In the genomic region with DNA sequence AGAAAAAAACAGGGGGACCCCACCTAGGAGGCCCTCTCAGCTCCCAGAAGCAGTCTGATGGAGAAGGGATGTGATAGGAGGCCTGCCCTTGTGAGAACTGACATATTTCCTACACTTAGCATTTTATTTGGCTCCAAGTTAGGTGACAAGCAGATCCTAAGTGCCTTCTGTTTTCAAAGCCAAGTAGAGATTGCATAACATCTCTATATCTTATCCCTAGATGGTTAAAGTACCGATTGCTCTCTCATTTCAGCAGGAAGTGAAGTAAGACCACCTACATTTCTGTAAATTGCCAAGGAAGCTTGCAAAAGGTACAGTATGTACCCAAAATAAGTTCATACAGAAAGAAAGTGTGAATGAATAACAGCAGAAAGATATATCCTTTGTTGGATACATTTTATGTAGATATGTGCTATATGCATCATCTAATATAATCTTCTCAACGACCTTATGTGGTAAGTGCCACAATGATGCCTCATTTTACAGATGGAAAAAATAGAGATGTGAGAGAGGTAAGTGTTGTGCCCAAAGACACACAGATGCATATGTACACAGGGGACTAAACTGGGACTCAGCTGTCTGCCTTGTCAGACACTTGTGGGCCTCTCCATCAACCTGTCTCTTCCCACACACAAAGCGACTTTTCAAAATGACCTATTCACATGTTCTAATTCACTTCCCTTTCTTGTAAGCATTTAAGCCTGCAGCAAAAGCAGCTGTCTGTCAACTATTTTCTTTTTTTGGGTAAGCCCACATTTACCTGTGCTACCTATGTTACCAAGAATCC, we compare ENCODE assay signal across 16 cellular contexts. TPM values are rescaled to one million over a fixed set of nuclear protein-coding genes. Genes with fewer than 3 reads are reported as not detected.
DNase-seq lines count a peak whose midpoint lies in the region; TF ChIP-seq lines count a peak whose summit lies in the region.
"Had no signal": no experiment of that assay in that cellular context is flagged by ENCODE, and none has a peak within 500 bp of the region (broad histone marks: within the 10 kb centered on the region; RNA-seq: fewer than 3 reads in every experiment).

No MANE protein-coding gene starts in this region.

- H3K4me2 ChIP-seq in Karpas-422 (ENCODE audit: low read depth, low read length, poor library complexity, severe bottlenecking): no peak overlapping the region

- peak; percentile 57 for DNase-seq in activated CD4-positive, alpha-beta T cell treated with anti-CD3 and anti-CD28 coated beads, Interleukin-2, amount 10 ng/mL, durations not matched to agents 24 days and 14 days
- no peak for DNase-seq in activated CD4-positive, alpha-beta T cell treated with anti-CD3 and anti-CD28 coated beads for 1 hour
- DNase-seq in Karpas-422: no peak
- no peak for DNase-seq in activated CD4-positive, alpha-beta memory T cell treated with anti-CD3 and anti-CD28 coated beads for 36 hours
- DNase-seq in skeletal muscle cell (ENCODE audit: low read depth): peak; percentile 10
- DNase-seq in T1000 (lab: John Stamatoyannopoulos, UW): no peak
- DNase-seq in prostate gland (ENCODE audit: low spot score): no peak
- DNase-seq in cerebellar cortex (ENCODE audit: low spot score): no peak
- DNase-seq: dermis blood vessel endothelial cell; DMS 273 treated with DMSO at 0.1 percent for 48 hours; NCI-H187 treated with DMSO at 0.1 percent for 48 hours; stimulated activated CD4-positive, alpha-beta T cell treated with anti-CD3 and anti-CD28 coated beads, Interleukin-15, amount 100 ng/mL, for 24 hours; SW 1271 had no signal

- H3K4me1 Mint-ChIP-seq in activated CD4-positive, alpha-beta T cell treated with anti-CD3 and anti-CD28 coated beads, Interleukin-2, amount 10 ng/mL, durations not matched to agents 24 days and 14 days: peaks cover 47% of the 10 kb centered on the region
- peaks cover 51% of the 10 kb centered on the region for H3K4me1 Mint-ChIP-seq in activated CD4-positive, alpha-beta memory T cell treated with anti-CD3 and anti-CD28 coated beads for 36 hours (ENCODE audit: low read depth)

- H2AFZ ChIP-seq in Karpas-422 (ENCODE audit: low read length): no peak overlapping the region

- peaks cover 3% of the 10 kb centered on the region for H3K9me3 Mint-ChIP-seq in activated CD4-positive, alpha-beta T cell treated with anti-CD3 and anti-CD28 coated beads, Interleukin-2, amount 10 ng/mL, durations not matched to agents 24 days and 14 days
- no peaks in the 10 kb centered on the region for H3K9me3 Mint-ChIP-seq in activated CD4-positive, alpha-beta memory T cell treated with anti-CD3 and anti-CD28 coated beads for 36 hours

- no peak overlapping the region for H3K9ac ChIP-seq in Karpas-422 (ENCODE audit: low read length)

- CTCF ChIA-PET in activated CD4-positive, alpha-beta memory T cell treated with anti-CD3 and anti-CD28 coated beads for 36 hours (lab: Charles Lee): interaction anchor here (1.0 to 6.7 kb wide), 16 partner anchors 9 to 149 kb away, joined by 3 to 161 read pairs (median 8); no protein-coding TSS in a partner anchor

- H3K27me3 ChIP-seq in Karpas-422 (ENCODE audit: low read length): no peaks in the 10 kb centered on the region
- H3K27me3 ChIP-seq in prostate gland (replicated peaks; ENCODE audit: insufficient read depth): no peaks in the 10 kb centered on the region

- H3K4me3 Mint-ChIP-seq in activated CD4-positive, alpha-beta T cell treated with anti-CD3 and anti-CD28 coated beads, Interleukin-2, amount 10 ng/mL, durations not matched to agents 24 days and 14 days: peak overlapping the region; percentile 4
- no peak overlapping the region for H3K4me3 Mint-ChIP-seq in activated CD4-positive, alpha-beta memory T cell treated with anti-CD3 and anti-CD28 coated beads for 36 hours

- intact Hi-C loops in activated CD4-positive, alpha-beta T cell treated with anti-CD3 and anti-CD28 coated beads, Interleukin-2, amount 10 ng/mL, durations not matched to agents 24 days and 14 days (cut with micrococcal nuclease): loop anchor here (2.0 to 10.0 kb wide), 4 partner anchors 36 to 291 kb away; partner anchors contain the start of gene LRP2
- intact Hi-C loops in activated CD4-positive, alpha-beta memory T cell treated with anti-CD3 and anti-CD28 coated beads for 36 hours (cut with micrococcal nuclease): loop anchor here (10.0 kb wide), 2 partner anchors 367 to 613 kb away; partner anchors contain the start of gene BBS5
- intact Hi-C loops in prostate gland (cut with DNase I): no loop called here

- H3K36me3 ChIP-seq in Karpas-422 (ENCODE audit: insufficient read depth, low read length) (no peaks in the 10 kb centered on the region), prostate gland (no peaks in the 10 kb centered on the region)

- H3K27ac ChIP-seq in Karpas-422 (ENCODE audit: low read length) (peak overlapping the region; percentile 38; the same call in 1 of the 2 replicates), prostate gland (no peak overlapping the region)

- peaks cover 2% of the 10 kb centered on the region for H3K27me3 Mint-ChIP-seq in activated CD4-positive, alpha-beta T cell treated with anti-CD3 and anti-CD28 coated beads, Interleukin-2, amount 10 ng/mL, durations not matched to agents 24 days and 14 days
- no peaks in the 10 kb centered on the region for H3K27me3 Mint-ChIP-seq in activated CD4-positive, alpha-beta memory T cell treated with anti-CD3 and anti-CD28 coated beads for 36 hours

- TF ChIP-seq CTCF in prostate gland (IDR thresholded peaks at IDR 0.05): no peak

- no peaks in the 10 kb centered on the region for H3K9me3 ChIP-seq in Karpas-422 (ENCODE audit: low read length)
- no peaks in the 10 kb centered on the region for H3K9me3 ChIP-seq in prostate gland

- H3K79me2 ChIP-seq in Karpas-422 (ENCODE audit: low read length): no peaks in the 10 kb centered on the region

- H3K9me2 ChIP-seq in Karpas-422 (replicated peaks; ENCODE audit: insufficient read depth, low read length): no peaks in the 10 kb centered on the region

- 58% methylated on average over 3 of the region's 3 CpGs for WGBS in prostate gland

- H3K4me3 ChIP-seq in Karpas-422 (ENCODE audit: low read length): no peak overlapping the region
- H3K4me3 ChIP-seq in skeletal muscle cell (ENCODE audit: low read depth, low read length): no peak overlapping the region
- H3K4me3 ChIP-seq in prostate gland: no peak overlapping the region

- POLR2A ChIA-PET in activated CD4-positive, alpha-beta memory T cell treated with anti-CD3 and anti-CD28 coated beads for 36 hours (lab: Charles Lee): no interaction called here

- H3K4me1 ChIP-seq in Karpas-422 (ENCODE audit: low read length): peaks cover 18% of the 10 kb centered on the region
- no peaks in the 10 kb centered on the region for H3K4me1 ChIP-seq in prostate gland (replicated peaks)

- no peak for TF ChIP-seq POLR2A in prostate gland (IDR thresholded peaks at IDR 0.05)

- no peaks in the 10 kb centered on the region for H3K36me3 Mint-ChIP-seq in activated CD4-positive, alpha-beta T cell treated with anti-CD3 and anti-CD28 coated beads, Interleukin-2, amount 10 ng/mL, durations not matched to agents 24 days and 14 days (ENCODE audit: low read depth)
- H3K36me3 Mint-ChIP-seq in activated CD4-positive, alpha-beta memory T cell treated with anti-CD3 and anti-CD28 coated beads for 36 hours: no peaks in the 10 kb centered on the region

- H3K27ac Mint-ChIP-seq in activated CD4-positive, alpha-beta T cell treated with anti-CD3 and anti-CD28 coated beads, Interleukin-2, amount 10 ng/mL, durations not matched to agents 24 days and 14 days: peak overlapping the region; percentile 57
- H3K27ac Mint-ChIP-seq in activated CD4-positive, alpha-beta memory T cell treated with anti-CD3 and anti-CD28 coated beads for 36 hours: peak overlapping the region; percentile 44

- H4K20me1 ChIP-seq in Karpas-422 (ENCODE audit: insufficient read depth, low read depth, low read length): no peaks in the 10 kb centered on the region

RNA-seq across cellular contexts. Expression of gene DHRS9, which starts 38.9 kb away (rescaled TPM):
- total RNA-seq in activated CD4-positive, alpha-beta T cell treated with anti-CD3 and anti-CD28 coated beads, Interleukin-2, amount 10 ng/mL, durations not matched to agents 24 days and 14 days: 4.5 and 5.2 TPM in 2 replicates
- total RNA-seq in Karpas-422 (2014; rRNA removed; shearing (Covaris generic); ENCODE audit: low replicate concordance): 0.40 and 2.1 TPM in 2 replicates
- total RNA-seq in activated CD4-positive, alpha-beta memory T cell treated with anti-CD3 and anti-CD28 coated beads for 36 hours: 1 to 10 TPM; 4.9 to 5.4 TPM
- under 1 TPM; 0.32 to 0.34 TPM for total RNA-seq in prostate gland
- total RNA-seq: A673, dermis blood vessel endothelial cell, lung microvascular endothelial cell, osteoblast had no signal

Comparison
In these comparisons a context has a peak if more than half of its experiments do, and no peak if none do; other contexts are left out.
1. DNase-seq: peak in activated CD4-positive, alpha-beta T cell treated with anti-CD3 and anti-CD28 coated beads, Interleukin-2, amount 10 ng/mL, durations not matched to agents 24 days and 14 days (single experiment) and skeletal muscle cell (single experiment); none in activated CD4-positive, alpha-beta T cell treated with anti-CD3 and anti-CD28 coated beads for 1 hour (single experiment), Karpas-422 (single experiment), activated CD4-positive, alpha-beta memory T cell treated with anti-CD3 and anti-CD28 coated beads for 36 hours (single experiment), T1000 (single experiment), prostate gland (single experiment) and cerebellar cortex (single experiment).